Comparison of ENCODE assay signal across 16 cellular contexts in genomic region chr18:53526092-53526491, GRCh38.
"Had no signal": no experiment of that assay in that cellular context is flagged by ENCODE, and none has a peak within 500 bp of the region (broad histone marks: within the 10 kb centered on the region; RNA-seq: fewer than 3 reads in every experiment).

No MANE protein-coding gene starts in this region.

- DNase-seq: colonic mucosa; cortex of kidney; effector memory CD4-positive, alpha-beta T cell; foreskin keratinocyte; glutamatergic neuron; head of caudate nucleus; heart right ventricle; hippocampal formation; immature natural killer cell; left cardiac atrium; left lung; left ventricle myocardium superior; lower lobe of right lung; mesenchymal stem cell; mucosa of descending colon; naive B cell had no signal
